8 cellular contexts compared by ENCODE assay signal in genomic region chr17:49218941-49219913, GRCh38. TPM values are rescaled to one million over a fixed set of nuclear protein-coding genes. Genes with fewer than 3 reads are reported as not detected.
DNase-seq lines count a peak whose midpoint lies in the region; ATAC-seq and TF ChIP-seq lines count a peak whose summit lies in the region.

No MANE protein-coding gene starts in this region.

- DNase-seq in D341Med (ENCODE audit: low spot score) (peak; percentile 75), natural killer cell (peak; percentile 77), islet precursor cell (no peak), NCI-H524 (lab: John Stamatoyannopoulos, UW) (no peak)
- DNase-seq in activated naive CD8-positive, alpha-beta T cell treated with anti-CD3 and anti-CD28 coated beads for 36 hours: peak; percentile 71

- H3K4me3 Mint-ChIP-seq in IgD-negative memory B cell: peak overlapping the region; percentile 67 to 91 (median 76)
- peak overlapping the region; percentile 61 for H3K4me3 Mint-ChIP-seq in activated naive CD8-positive, alpha-beta T cell treated with anti-CD3 and anti-CD28 coated beads for 36 hours
- H3K4me3 Mint-ChIP-seq in natural killer cell: peak overlapping the region; percentile 89

- TF ChIP-seq CTCF in natural killer cell (IDR thresholded peaks at IDR 0.05): peak; percentile 55

- H3K9me3 Mint-ChIP-seq in IgD-negative memory B cell (no peaks in the 10 kb centered on the region), natural killer cell (no peaks in the 10 kb centered on the region)
- peaks cover 1% of the 10 kb centered on the region for H3K9me3 Mint-ChIP-seq in activated naive CD8-positive, alpha-beta T cell treated with anti-CD3 and anti-CD28 coated beads for 36 hours

- H3K36me3 Mint-ChIP-seq in IgD-negative memory B cell: peaks cover 13% of the 10 kb centered on the region
- H3K36me3 Mint-ChIP-seq in activated naive CD8-positive, alpha-beta T cell treated with anti-CD3 and anti-CD28 coated beads for 36 hours: peaks cover 58% of the 10 kb centered on the region
- peaks cover 8% of the 10 kb centered on the region for H3K36me3 Mint-ChIP-seq in natural killer cell

- peaks cover 5% of the 10 kb centered on the region for H3K27me3 Mint-ChIP-seq in IgD-negative memory B cell
- H3K27me3 Mint-ChIP-seq in activated naive CD8-positive, alpha-beta T cell treated with anti-CD3 and anti-CD28 coated beads for 36 hours: peaks cover 4% of the 10 kb centered on the region
- H3K27me3 Mint-ChIP-seq in natural killer cell (ENCODE audit: low read depth in 2 of 2): no peaks in the 10 kb centered on the region

- ATAC-seq in natural killer cell: peak; percentile 63 to 85 (median 71)
- ATAC-seq in HG03025 (IDR thresholded peaks at IDR 0.05; ENCODE audit: low FRiP score, unreplicated experiment): no peak
- ATAC-seq in HG03457 (IDR thresholded peaks at IDR 0.05; ENCODE audit: unreplicated experiment): no peak

- H3K27ac Mint-ChIP-seq in IgD-negative memory B cell (peak overlapping the region; percentile 95 to 98 (median 97)), natural killer cell (peak overlapping the region; percentile 81 to 98)
- H3K27ac Mint-ChIP-seq in activated naive CD8-positive, alpha-beta T cell treated with anti-CD3 and anti-CD28 coated beads for 36 hours: peak overlapping the region; percentile 94

- H3K4me1 Mint-ChIP-seq in IgD-negative memory B cell: peaks cover 40 to 50% (median 47%) of the 10 kb centered on the region in 3 donors
- H3K4me1 Mint-ChIP-seq in activated naive CD8-positive, alpha-beta T cell treated with anti-CD3 and anti-CD28 coated beads for 36 hours: peaks cover 65% of the 10 kb centered on the region
- H3K4me1 Mint-ChIP-seq in natural killer cell: peaks cover 63 to 83% of the 10 kb centered on the region in 2 donors

- intact Hi-C loops in natural killer cell (cut with micrococcal nuclease): loop anchor here (1.0 to 5.0 kb wide), 4 partner anchors 9 to 497 kb away; partner anchors contain the start of genes ABI3, GNGT2, PHOSPHO1 and PRAC1

RNA-seq across cellular contexts. Expression of gene ABI3, which starts 8.7 kb away (rescaled TPM):
- 34.2 TPM for polyA plus RNA-seq in IgD-negative memory B cell
- 10 to 100 TPM; 54.9 to 55.5 TPM for total RNA-seq in activated naive CD8-positive, alpha-beta T cell treated with anti-CD3 and anti-CD28 coated beads for 36 hours
- total RNA-seq in natural killer cell: 100 to 1,000 TPM in 2 of 3 donors, 10 to 100 TPM in 1; 82.9 to 131 (median 101) TPM

RNA-seq across cellular contexts. Expression of gene GNGT2, which starts 8.9 kb away (rescaled TPM):
- 10.3 TPM for polyA plus RNA-seq in IgD-negative memory B cell
- total RNA-seq in activated naive CD8-positive, alpha-beta T cell treated with anti-CD3 and anti-CD28 coated beads for 36 hours: 10 to 100 TPM; 25.5 to 28.4 TPM
- 10 to 100 TPM; 35.8 to 41.6 (median 39.4) TPM for total RNA-seq in natural killer cell

RNA-seq across cellular contexts. Expression of gene PHOSPHO1, which starts 11.4 kb away (rescaled TPM):
- polyA plus RNA-seq in IgD-negative memory B cell: 1.0 TPM
- not detected for total RNA-seq in activated naive CD8-positive, alpha-beta T cell treated with anti-CD3 and anti-CD28 coated beads for 36 hours
- total RNA-seq in natural killer cell: 1 to 10 TPM in 1 of 3 donors, not detected in 2; 1.7 TPM

Comparison
In these comparisons a context has a peak if more than half of its experiments do, and no peak if none do; other contexts are left out.
1. DNase-seq: peak in D341Med (single experiment), activated naive CD8-positive, alpha-beta T cell treated with anti-CD3 and anti-CD28 coated beads for 36 hours (single experiment) and natural killer cell (single experiment); none in islet precursor cell (single experiment) and NCI-H524 (0 of 2).
2. ATAC-seq: peak in natural killer cell (3 of 3); none in HG03025 (single experiment) and HG03457 (single experiment).
3. Peak in every context shown above with its lines, with median percentiles within 50 percentile points of each other: H3K27ac Mint-ChIP-seq and H3K4me3 Mint-ChIP-seq.